21 cellular contexts compared by ENCODE assay signal in genomic region chr11:92449780-92450179, GRCh38.
"Had no signal": no experiment of that assay in that cellular context is flagged by ENCODE, and none has a peak within 500 bp of the region (broad histone marks: within the 10 kb centered on the region; RNA-seq: fewer than 3 reads in every experiment).

No MANE protein-coding gene starts in this region.

- H3K9me3 ChIP-seq: SK-N-SH had no signal

- H3K9ac ChIP-seq: SK-N-SH had no signal

- H3K4me3 Mint-ChIP-seq: T-cell had no signal

- H3K27me3 Mint-ChIP-seq: T-cell had no signal

- ATAC-seq: HepG2, T-cell had no signal

- H3K4me2 ChIP-seq: SK-N-SH had no signal

- H3K27ac Mint-ChIP-seq: T-cell had no signal

- H3K9me3 Mint-ChIP-seq: T-cell had no signal

- H3K36me3 Mint-ChIP-seq: T-cell had no signal

- DNase-seq: IMR-90; Karpas-422; KG1; NCI-H1092; NCI-H1105 treated with DMSO at 0.1 percent for 48 hours; NCI-H1417 treated with DMSO at 0.1 percent for 48 hours; NCI-H146; NCI-H1694 treated with DMSO at 0.1 percent for 48 hours; NCI-H1930; NCI-H2081; NCI-H2107; NCI-H2227 treated with DMSO at 0.1 percent for 48 hours; NCI-H524 treated with DMSO at 0.1 percent for 48 hours; NCI-H774; NK-92 treated with Interleukin-12 subunit alpha and Interleukin-12 subunit beta, amount 100 ng/mL, for 24 hours; RPMI8226; SHP77; SK-N-SH; SW 1271; T-cell had no signal

- H3K4me1 Mint-ChIP-seq: T-cell had no signal
